17 cellular contexts compared by ENCODE assay signal in the genomic region with DNA sequence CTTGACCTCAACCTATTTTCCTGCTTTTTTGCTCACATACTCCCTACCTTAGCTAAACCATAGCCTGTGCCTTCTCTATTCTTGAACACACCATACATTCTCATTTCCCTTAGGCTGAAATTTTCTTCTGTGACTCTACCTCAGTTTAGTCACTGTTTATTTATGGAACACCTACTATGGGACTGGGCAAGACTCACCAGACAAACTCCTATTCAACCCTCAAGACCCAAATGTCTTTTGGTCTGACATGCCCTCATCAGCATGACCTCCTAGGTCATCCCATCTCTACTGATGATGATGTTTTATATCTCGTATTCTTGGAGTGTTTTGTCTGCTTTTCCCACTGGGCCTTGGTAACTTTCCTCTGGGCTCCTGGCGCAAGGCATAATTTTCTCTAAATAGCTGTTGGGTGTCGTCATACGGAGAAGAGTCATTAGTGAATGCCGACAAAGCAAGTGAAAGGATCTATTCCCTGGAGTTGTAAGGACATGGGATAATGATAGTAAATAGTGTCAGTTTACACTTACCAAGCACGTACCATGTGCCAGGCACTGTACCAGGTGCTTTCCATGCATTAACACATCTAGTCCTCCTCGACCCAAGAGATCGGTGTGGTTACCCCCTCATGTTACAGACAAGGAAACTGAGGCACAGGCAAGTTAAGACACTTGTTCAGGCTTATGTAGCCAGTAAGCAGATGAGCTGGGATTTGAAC. TPM values are rescaled to one million over a fixed set of nuclear protein-coding genes. Genes with fewer than 3 reads are reported as not detected.
"Had no signal": no experiment of that assay in that cellular context is flagged by ENCODE, and none has a peak within 500 bp of the region (broad histone marks: within the 10 kb centered on the region; RNA-seq: fewer than 3 reads in every experiment).

No MANE protein-coding gene starts in this region.

- H3K27me3 ChIP-seq: ovary had no signal

- DNase-seq: effector memory CD4-positive, alpha-beta T cell; islet precursor cell; natural killer cell; ovary; right cardiac atrium; stimulated activated CD4-positive, alpha-beta T cell treated with anti-CD3 and anti-CD28 coated beads, Interleukin-4, amount 100 ng/mL, for 24 hours; stomach; substantia nigra; transverse colon had no signal

- H3K36me3 ChIP-seq: ovary, stomach, thoracic aorta, transverse colon had no signal

- H3K9me3 Mint-ChIP-seq: memory B cell; mesothelial cell of epicardium; natural killer cell; neural crest cell; stimulated activated memory B cell treated with anti-CD40 and anti-IgM and Interleukin-4, amounts not matched to agents 10 μg/mL and 1 μg/mL and 100 μg/mL, for 72 hours had no signal

- H3K27ac ChIP-seq: ovary, thoracic aorta, transverse colon had no signal

- H3K27ac Mint-ChIP-seq: memory B cell; mesothelial cell of epicardium; natural killer cell; stimulated activated memory B cell treated with anti-CD40 and anti-IgM and Interleukin-4, amounts not matched to agents 10 μg/mL and 1 μg/mL and 100 μg/mL, for 72 hours had no signal

- H3K4me3 ChIP-seq: ovary, stomach, thoracic aorta, transverse colon had no signal

- H3K4me3 Mint-ChIP-seq: memory B cell; mesothelial cell of epicardium; natural killer cell; neural crest cell; stimulated activated memory B cell treated with anti-CD40 and anti-IgM and Interleukin-4, amounts not matched to agents 10 μg/mL and 1 μg/mL and 100 μg/mL, for 72 hours had no signal

- H3K4me1 Mint-ChIP-seq: natural killer cell, neural crest cell had no signal

- H3K9me3 ChIP-seq: ovary, stomach, thoracic aorta, transverse colon had no signal

- ATAC-seq: esophagus mucosa; left lobe of liver; natural killer cell; stimulated activated memory B cell treated with anti-CD40 and anti-IgM and Interleukin-4, amounts not matched to agents 10 μg/mL and 1 μg/mL and 100 μg/mL, for 72 hours had no signal

- H3K36me3 Mint-ChIP-seq: memory B cell; mesothelial cell of epicardium; natural killer cell; stimulated activated memory B cell treated with anti-CD40 and anti-IgM and Interleukin-4, amounts not matched to agents 10 μg/mL and 1 μg/mL and 100 μg/mL, for 72 hours had no signal

RNA-seq across cellular contexts. Expression of gene PITX1, which starts 22.4 kb away (rescaled TPM):
- total RNA-seq: frontal cortex, natural killer cell, neural crest cell, thoracic aorta had no signal
